In the genomic region with DNA sequence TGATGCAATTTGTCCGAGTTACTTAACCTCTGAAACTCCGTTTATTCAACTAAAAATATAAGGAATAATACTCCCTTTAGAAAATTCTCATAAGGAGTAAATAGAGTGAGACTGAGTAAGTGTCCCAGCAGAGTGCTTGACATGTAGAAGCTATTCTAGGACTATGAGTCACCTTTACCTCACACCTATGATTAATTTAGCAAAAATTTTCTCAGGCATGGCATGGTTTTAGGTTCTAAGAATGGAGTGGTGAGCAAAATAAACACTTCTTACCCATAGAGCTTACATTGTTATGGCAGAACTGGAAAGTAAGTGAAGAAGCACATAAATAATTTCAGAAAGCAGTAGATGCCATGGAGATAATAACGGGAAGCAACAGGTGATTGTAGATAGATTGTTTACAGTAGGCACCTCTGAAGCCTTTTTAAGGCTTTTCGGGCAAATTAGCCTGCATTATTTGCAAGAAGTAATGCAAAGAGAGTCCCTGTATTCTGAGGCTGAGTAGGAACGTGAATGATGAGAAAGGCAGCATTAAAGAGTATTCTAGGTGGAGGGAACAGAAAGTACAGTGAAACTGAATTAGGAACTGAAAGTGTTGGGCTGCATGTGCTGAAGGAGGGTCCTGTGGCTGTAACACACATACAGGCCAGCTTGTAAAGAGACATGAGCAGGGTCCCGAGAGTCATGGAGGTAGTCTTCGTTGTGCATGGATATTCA, we compare ENCODE assay signal across 8 cellular contexts.
DNase-seq lines count a peak whose midpoint lies in the region; ATAC-seq and TF ChIP-seq lines count a peak whose summit lies in the region.

No MANE protein-coding gene starts in this region.

- ATAC-seq in right cardiac atrium (peak; percentile 48 to 54), Right ventricle myocardium inferior (no peak), HG02884 (IDR thresholded peaks at IDR 0.05; ENCODE audit: unreplicated experiment) (peak; percentile 99)

- no peak for TF ChIP-seq CTCF in fibroblast of pulmonary artery (IDR thresholded peaks at IDR 0.05; ENCODE audit: low read length, missing control alignments)

- WGBS in right cardiac atrium, result 88% methylated on average over 7 of the region's 7 CpGs

- H3K4me3 ChIP-seq in right cardiac atrium (ENCODE audit: low read length), result no peak overlapping the region
- no peak overlapping the region for H3K4me3 ChIP-seq in fibroblast of pulmonary artery (replicated peaks; ENCODE audit: low read depth, low read length)
- H3K4me3 ChIP-seq in H7 (ENCODE audit: insufficient read depth, low read depth, low read length), result no peak overlapping the region

- no peak overlapping the region for H3K27ac ChIP-seq in right cardiac atrium (ENCODE audit: low read length)

- no peaks in the 10 kb centered on the region for H3K36me3 ChIP-seq in H7 (replicated peaks; ENCODE audit: control insufficient read depth, insufficient read depth, low read length)

- DNase-seq in right cardiac atrium, result no peak
- DNase-seq in Right ventricle myocardium inferior (ENCODE audit: missing footprints), result no peak
- DNase-seq in NCI-H69 (lab: John Stamatoyannopoulos, UW), result peak; percentile 73
- peak; percentile 74 for DNase-seq in fibroblast of pulmonary artery (ENCODE audit: low read depth)
- DNase-seq in ecto neural progenitor cell (ENCODE audit: low spot score), result no peak
- DNase-seq in H7, result no peak
- no peak for DNase-seq in stimulated activated CD4-positive, alpha-beta T cell treated with anti-CD3 and anti-CD28 coated beads, Interleukin-12 subunit alpha, Interleukin-12 subunit beta, amount 100 ng/mL, for 4 hours

- no peaks in the 10 kb centered on the region for H3K4me1 ChIP-seq in right cardiac atrium (ENCODE audit: control insufficient read depth, insufficient read depth, low read length)

- no peaks in the 10 kb centered on the region for H3K9me3 ChIP-seq in right cardiac atrium (ENCODE audit: control insufficient read depth, low read length)

- H3K27me3 ChIP-seq in right cardiac atrium (ENCODE audit: control insufficient read depth, insufficient read depth) (no peaks in the 10 kb centered on the region), H7 (ENCODE audit: control insufficient read depth, insufficient read depth, low read length) (no peaks in the 10 kb centered on the region)

- intact Hi-C loops in right cardiac atrium (cut with DNase I) (loop anchor here in 1 of 4 donors (10.0 kb wide), 1 partner anchor 58 kb away; no protein-coding TSS in a partner anchor), Right ventricle myocardium inferior (cut with DNase I) (no loop called here)

Comparison
In these comparisons a context has a peak if more than half of its experiments do, and no peak if none do; other contexts are left out.
1. DNase-seq: peak in NCI-H69 (single experiment) and fibroblast of pulmonary artery (single experiment); none in right cardiac atrium (0 of 3), Right ventricle myocardium inferior (single experiment), ecto neural progenitor cell (single experiment), H7 (single experiment) and stimulated activated CD4-positive, alpha-beta T cell treated with anti-CD3 and anti-CD28 coated beads, Interleukin-12 subunit alpha, Interleukin-12 subunit beta, amount 100 ng/mL, for 4 hours (single experiment).